8 cellular contexts compared by ENCODE assay signal in genomic region chr9:73132034-73132776, GRCh38. TPM values are rescaled to one million over a fixed set of nuclear protein-coding genes. Genes with fewer than 3 reads are reported as not detected.
DNase-seq lines count a peak whose midpoint lies in the region; ATAC-seq and TF ChIP-seq lines count a peak whose summit lies in the region.

No MANE protein-coding gene starts in this region.

- H3K27ac ChIP-seq in AG04450 (ENCODE audit: low read depth, low read length) (peak overlapping the region; percentile 86), mucosa of rectum (ENCODE audit: low read depth in 2 of 2, low read length in 2 of 2) (peak overlapping the region; percentile 78 to 82)

- DNase-seq in AG04450 (ENCODE audit: low read depth, low spot score) (no peak), NOMO-1 treated with dmso at 0.1 percent for 144 hours (lab: John Stamatoyannopoulos, UW; ENCODE audit: unreplicated experiment) (peak; percentile 53), activated T-cell treated with anti-CD3 and anti-CD28 coated beads for 24 hours (ENCODE audit: low read depth) (peak; percentile 45), epidermal melanocyte (ENCODE audit: insufficient read length, low spot score) (peak; percentile 33)
- peak; percentile 31 for DNase-seq in stimulated activated CD8-positive, alpha-beta memory T cell treated with anti-CD3 and anti-CD28 coated beads, Interleukin-4, amount 100 ng/mL, for 24 hours (ENCODE audit: low read depth)

- H3K27me3 ChIP-seq in AG04450 (ENCODE audit: control insufficient read depth, insufficient read depth, low read length): no peaks in the 10 kb centered on the region
- H3K27me3 ChIP-seq in mucosa of rectum (ENCODE audit: control insufficient read depth in 2 of 2, insufficient read depth in 2 of 2, low read length in 2 of 2): no peaks in the 10 kb centered on the region

- ATAC-seq in GM19035 (IDR thresholded peaks at IDR 0.05; ENCODE audit: unreplicated experiment) (peak; percentile 95), HG03196 (IDR thresholded peaks at IDR 0.05; ENCODE audit: unreplicated experiment) (peak; percentile 94)

- H3K36me3 ChIP-seq in mucosa of rectum (ENCODE audit: control insufficient read depth in 2 of 2, insufficient read depth in 2 of 2, low read length in 2 of 2): no peaks in the 10 kb centered on the region

- no peaks in the 10 kb centered on the region for H3K9me3 ChIP-seq in AG04450 (ENCODE audit: control insufficient read depth, insufficient read depth, low read length)
- H3K9me3 ChIP-seq in mucosa of rectum (ENCODE audit: control insufficient read depth in 2 of 2, low read length in 2 of 2): no peaks in the 10 kb centered on the region

- peak overlapping the region; percentile 58 to 79 for H3K9ac ChIP-seq in mucosa of rectum (ENCODE audit: low read depth in 1 of 2, low read length in 2 of 2)

- peaks cover 0 to 3% of the 10 kb centered on the region in 2 donors for H3K4me1 ChIP-seq in mucosa of rectum (ENCODE audit: control insufficient read depth in 2 of 2, insufficient read depth in 2 of 2, low read length in 2 of 2)

- POLR2A ChIA-PET in AG04450 (lab: Yijun Ruan, JAX): no interaction called here

- no peak for TF ChIP-seq CTCF in AG04450 (IDR thresholded peaks at IDR 0.05; ENCODE audit: low read depth, low read length)

- CTCF ChIA-PET in AG04450 (lab: Charles Lee): interaction anchor here (0.9 to 1.4 kb wide), 3 partner anchors 25 to 69 kb away, joined by 3 to 14 read pairs (median 13); no protein-coding TSS in a partner anchor

- H3K4me3 ChIP-seq in AG04450 (ENCODE audit: low read depth, low read length): peak overlapping the region; percentile 60
- peak overlapping the region; percentile 69 to 86 for H3K4me3 ChIP-seq in mucosa of rectum (ENCODE audit: low read length in 2 of 2)

RNA-seq across cellular contexts. Expression of gene ANXA1, which starts 19.5 kb away (rescaled TPM):
- 425 and 596 TPM in 2 replicates for polyA plus RNA-seq in AG04450 (2011; rRNA removed)
- polyA minus RNA-seq in AG04450 (2011; rRNA and poly(A)+ RNA removed): 136 and 158 TPM in 2 replicates
